Comparison of ENCODE assay signal across 8 cellular contexts in the genomic region with DNA sequence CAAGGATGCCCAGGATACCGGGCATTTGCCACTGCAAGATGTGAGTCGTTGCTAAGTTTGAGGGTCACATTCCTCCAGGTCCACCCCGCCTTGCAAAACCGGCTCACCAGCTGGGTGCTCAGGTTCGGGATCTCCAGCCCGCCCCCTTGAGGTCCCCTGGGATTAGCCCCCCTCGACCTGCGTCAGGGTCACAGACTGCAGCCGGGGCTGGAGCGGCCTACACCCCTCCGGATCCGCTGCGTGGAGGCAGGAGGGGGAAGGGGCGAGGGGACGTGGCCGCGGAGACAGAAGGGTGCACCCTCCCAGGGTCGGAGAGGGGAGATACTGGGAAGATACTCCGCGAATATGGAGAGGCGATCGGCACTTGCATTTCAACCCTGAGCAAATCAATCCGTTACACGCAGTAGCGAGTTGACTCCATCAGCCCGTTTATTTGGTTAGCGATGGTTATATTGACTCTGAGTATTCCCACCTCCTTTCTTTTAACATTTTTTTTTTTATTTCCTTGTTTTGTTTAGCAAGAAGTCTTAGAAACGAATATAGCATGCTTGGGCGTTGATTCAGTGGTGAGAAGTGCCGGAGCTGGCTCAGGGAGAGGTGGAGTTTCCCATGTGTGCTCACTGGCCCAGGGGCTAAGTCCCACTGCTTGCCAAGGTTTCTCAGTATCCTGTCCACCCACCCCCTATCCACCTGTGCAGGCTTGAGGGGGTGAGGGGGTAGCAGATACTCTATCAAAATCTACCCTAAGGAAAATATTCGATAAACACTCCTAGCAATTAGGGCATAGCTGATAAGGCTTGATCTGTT. TPM values are rescaled to one million over a fixed set of nuclear protein-coding genes. Genes with fewer than 3 reads are reported as not detected.
A peak's percentile ranks its signal among the peaks of the same experiment; 100 is the strongest.
DNase-seq lines count a peak whose midpoint lies in the region; ATAC-seq and TF ChIP-seq lines count a peak whose summit lies in the region.

No MANE protein-coding gene starts in this region.

- DNase-seq in BJ (ENCODE audit: low read depth), result peak; percentile 12
- DNase-seq in RPMI8226, result peak; percentile 47
- DNase-seq in astrocyte of the cerebellum (ENCODE audit: low read depth), result peak; percentile 23
- peak; percentile 72 for DNase-seq in hepatic stellate cell (ENCODE audit: low spot score)
- peak; percentile 43 for DNase-seq in progenitor cell of endocrine pancreas (ENCODE audit: low spot score, unreplicated experiment)
- no peak for DNase-seq in middle frontal gyrus (ENCODE audit: extremely low spot score, low spot score)

- TF ChIP-seq CTCF in BJ (IDR thresholded peaks at IDR 0.05; ENCODE audit: insufficient read depth, low read depth, low read length) (peak; percentile 32; the same call in 1 of the 2 replicates), astrocyte of the cerebellum (IDR thresholded peaks at IDR 0.05; ENCODE audit: low read depth, low read length, missing control alignments) (peak; percentile 11), progenitor cell of endocrine pancreas (IDR thresholded peaks at IDR 0.05; ENCODE audit: unreplicated experiment) (peak; percentile 42)

- peak overlapping the region; percentile 78 for H3K27ac Mint-ChIP-seq in progenitor cell of endocrine pancreas

- H3K36me3 Mint-ChIP-seq in progenitor cell of endocrine pancreas (ENCODE audit: insufficient read depth), result no peaks in the 10 kb centered on the region

- H3K4me1 Mint-ChIP-seq in progenitor cell of endocrine pancreas (ENCODE audit: low read depth), result peaks cover 35% of the 10 kb centered on the region

- no peaks in the 10 kb centered on the region for H3K9me3 Mint-ChIP-seq in progenitor cell of endocrine pancreas (ENCODE audit: low read depth)

- peak; percentile 27 for ATAC-seq in GM18868 (IDR thresholded peaks at IDR 0.05; ENCODE audit: unreplicated experiment)
- ATAC-seq in HG03139 (IDR thresholded peaks at IDR 0.05; ENCODE audit: unreplicated experiment), result peak; percentile 24

- H3K4me3 Mint-ChIP-seq in progenitor cell of endocrine pancreas (ENCODE audit: low read depth), result peak overlapping the region; percentile 83

- H3K36me3 ChIP-seq in BJ (ENCODE audit: control insufficient read depth, insufficient read depth, low read length), result no peaks in the 10 kb centered on the region

- H3K27me3 Mint-ChIP-seq in progenitor cell of endocrine pancreas, result no peaks in the 10 kb centered on the region

- peak overlapping the region; percentile 77 for H3K4me3 ChIP-seq in BJ (ENCODE audit: low read depth, low read length)
- peak overlapping the region; percentile 88 for H3K4me3 ChIP-seq in astrocyte of the cerebellum (ENCODE audit: low read depth, low read length)

- in situ Hi-C loops in astrocyte of the cerebellum (cut with HindIII; ENCODE audit: low sequenced_read_pairs), result no loop called here

- peaks cover 2% of the 10 kb centered on the region; the same call in 1 of the 2 replicates for H3K27me3 ChIP-seq in BJ (ENCODE audit: control insufficient read depth, insufficient read depth, low read length)

- POLR2A ChIA-PET in BJ (lab: Charles Lee), result no interaction called here

- CTCF ChIA-PET in BJ (lab: Yijun Ruan, JAX), result interaction anchor here (0.6 to 1.5 kb wide), 3 partner anchors 7 to 130 kb away, joined by 3 to 4 read pairs (median 3); no protein-coding TSS in a partner anchor

RNA-seq across cellular contexts. Expression of a gene that starts 1.0 kb away (rescaled TPM):
- 10.3 and 22.2 TPM in 2 replicates for polyA plus RNA-seq in BJ (2011; rRNA removed)
- 5.5 and 5.7 TPM in 2 replicates for polyA minus RNA-seq in BJ (2011; rRNA and poly(A)+ RNA removed)
- total RNA-seq in progenitor cell of endocrine pancreas, result 17.4 and 19.2 TPM in 2 replicates

RNA-seq across cellular contexts. Expression of a gene that starts 35.4 kb away (rescaled TPM):
- polyA plus RNA-seq in BJ (2011; rRNA removed), result 56.8 and 63.7 TPM in 2 replicates
- polyA minus RNA-seq in BJ (2011; rRNA and poly(A)+ RNA removed), result 25.5 and 54.7 TPM in 2 replicates
- 7.7 and 8.7 TPM in 2 replicates for total RNA-seq in progenitor cell of endocrine pancreas
